25 cellular contexts compared by ENCODE assay signal in the genomic region with DNA sequence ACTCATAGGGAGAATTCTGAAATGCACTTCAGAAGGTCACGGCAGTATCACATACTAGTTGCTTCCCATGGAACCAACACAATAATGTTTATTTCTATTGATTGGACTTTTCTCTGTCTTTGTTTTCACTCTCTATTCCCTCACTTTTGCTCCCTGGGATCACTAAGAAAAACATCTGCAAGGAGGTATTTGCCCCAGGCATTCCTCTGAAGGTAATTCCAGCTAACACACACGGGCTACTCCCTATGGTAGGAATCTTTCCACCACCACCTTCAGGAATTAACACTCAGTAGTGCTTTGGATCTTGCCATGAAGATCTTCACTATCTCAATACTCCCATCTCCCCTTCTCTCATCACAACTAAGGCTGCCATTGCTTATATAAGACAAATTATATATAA.
"Had no signal": no experiment of that assay in that cellular context is flagged by ENCODE, and none has a peak within 500 bp of the region (broad histone marks: within the 10 kb centered on the region; RNA-seq: fewer than 3 reads in every experiment).

No MANE protein-coding gene starts in this region.

- H3K4me3 Mint-ChIP-seq: dendritic cell treated with granulocyte-macrophage colony-stimulating factor and Interleukin-4, amounts not matched to agents 40 ng/mL and 50 ng/mL, for 4 days; effector memory CD8-positive, alpha-beta T cell; endodermal cell had no signal

- H3K4me3 ChIP-seq: colonic mucosa, coronary artery, dorsolateral prefrontal cortex, esophagus muscularis mucosa, esophagus squamous epithelium, gastrocnemius medialis, gastroesophageal sphincter, heart left ventricle, heart right ventricle had no signal

- H3K27ac Mint-ChIP-seq: dendritic cell treated with granulocyte-macrophage colony-stimulating factor and Interleukin-4, amounts not matched to agents 40 ng/mL and 50 ng/mL, for 4 days; effector memory CD8-positive, alpha-beta T cell; endodermal cell had no signal

- H3K4me1 ChIP-seq: colonic mucosa, esophagus squamous epithelium, foreskin keratinocyte, gastrocnemius medialis, heart left ventricle, heart right ventricle had no signal

- H3K9me3 ChIP-seq: colonic mucosa, esophagus muscularis mucosa, esophagus squamous epithelium, gastrocnemius medialis, gastroesophageal sphincter, heart left ventricle, heart right ventricle had no signal

- ATAC-seq: effector memory CD8-positive, alpha-beta T cell; esophagus mucosa; foreskin keratinocyte; gastrocnemius medialis; gastroesophageal sphincter; heart left ventricle; heart right ventricle had no signal

- H3K36me3 ChIP-seq: colonic mucosa, esophagus muscularis mucosa, esophagus squamous epithelium, gastrocnemius medialis, gastroesophageal sphincter, heart left ventricle, heart right ventricle had no signal

- H3K27ac ChIP-seq: colonic mucosa, coronary artery, dorsolateral prefrontal cortex, epithelial cell of prostate, esophagus muscularis mucosa, esophagus squamous epithelium, foreskin keratinocyte, gastrocnemius medialis, gastroesophageal sphincter, heart left ventricle, heart right ventricle had no signal

- H3K27me3 ChIP-seq: colonic mucosa, esophagus muscularis mucosa, esophagus squamous epithelium, foreskin keratinocyte, gastrocnemius medialis, gastroesophageal sphincter, heart left ventricle, heart right ventricle had no signal

- H3K9me3 Mint-ChIP-seq: dendritic cell treated with granulocyte-macrophage colony-stimulating factor and Interleukin-4, amounts not matched to agents 40 ng/mL and 50 ng/mL, for 4 days; endodermal cell had no signal

- DNase-seq: colonic mucosa; cortex of kidney; dermis blood vessel endothelial cell; dorsolateral prefrontal cortex; effector CD4-positive, alpha-beta T cell; effector CD8-positive, alpha-beta T cell; effector memory CD4-positive, alpha-beta T cell; effector memory CD8-positive, alpha-beta T cell; endodermal cell; erythroblast; esophagus squamous epithelium; foreskin fibroblast; foreskin melanocyte; gastrocnemius medialis; glutamatergic neuron; head of caudate nucleus; heart left ventricle; heart right ventricle had no signal

- H3K27me3 Mint-ChIP-seq: dendritic cell treated with granulocyte-macrophage colony-stimulating factor and Interleukin-4, amounts not matched to agents 40 ng/mL and 50 ng/mL, for 4 days; effector memory CD8-positive, alpha-beta T cell had no signal
